ENCODE assay signal across 39 cellular contexts in the genomic region with DNA sequence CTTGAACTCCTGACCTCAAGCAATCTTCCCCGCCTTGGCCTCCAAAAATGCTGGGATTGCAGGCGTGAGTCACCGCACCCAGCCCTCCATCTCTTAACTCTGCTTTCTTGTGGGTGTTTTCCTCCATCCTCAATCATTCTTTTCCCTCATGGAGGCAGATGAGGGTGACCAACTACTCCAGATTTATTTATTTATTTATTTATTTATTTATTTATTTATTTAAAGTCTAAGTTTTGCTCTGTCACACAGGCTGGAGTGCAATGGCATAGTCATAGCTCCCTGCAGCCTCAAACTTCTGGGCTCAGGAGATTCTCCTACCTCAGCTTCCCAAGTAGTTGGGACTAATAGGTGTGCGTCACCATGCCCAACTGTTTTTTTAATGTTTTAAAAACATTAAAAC. TPM values are rescaled to one million over a fixed set of nuclear protein-coding genes. Genes with fewer than 3 reads are reported as not detected.
"Had no signal": no experiment of that assay in that cellular context is flagged by ENCODE, and none has a peak within 500 bp of the region (broad histone marks: within the 10 kb centered on the region; RNA-seq: fewer than 3 reads in every experiment).

No MANE protein-coding gene starts in this region.

- DNase-seq: Karpas-422, Kasumi-1, MG63, MM.1S, MV-4-11, NCI-H1048, NCI-H1092, NCI-H1092 treated with DMSO at 0.1 percent for 48 hours, NCI-H1105, NCI-H1105 treated with DMSO at 0.1 percent for 48 hours, NCI-H1417, NCI-H1417 treated with DMSO at 0.1 percent for 48 hours, NCI-H1436, NCI-H1436 treated with DMSO at 0.1 percent for 48 hours, NCI-H146, NCI-H1694, NCI-H1694 treated with DMSO at 0.1 percent for 48 hours, NCI-H187, NCI-H187 treated with DMSO at 0.1 percent for 48 hours, NCI-H1930, NCI-H2029, NCI-H2029 treated with DMSO at 0.1 percent for 48 hours, NCI-H2081, NCI-H2081 treated with DMSO at 0.1 percent for 48 hours, NCI-H2107, NCI-H2171, NCI-H2171 treated with DMSO at 0.1 percent for 48 hours, NCI-H2227 treated with DMSO at 0.1 percent for 48 hours, NCI-H226, NCI-H345, NCI-H446, NCI-H446 treated with DMSO at 0.1 percent for 48 hours, NCI-H510A, NCI-H510A treated with DMSO at 0.1 percent for 48 hours, NCI-H524, NCI-H524 treated with DMSO at 0.1 percent for 48 hours had no signal

- H3K4me3 ChIP-seq: MG63 had no signal

- H3K9me3 ChIP-seq: MG63 had no signal

- H3K27me3 ChIP-seq: MG63 had no signal

- H3K36me3 ChIP-seq: MG63 had no signal

RNA-seq across cellular contexts. Expression of gene VAV1, which starts 14.9 kb away (rescaled TPM):
- total RNA-seq: LHCN-M2, M059J, MCF 10A had no signal

RNA-seq across cellular contexts. Expression of gene SH2D3A, which starts 20.2 kb away (rescaled TPM):
- total RNA-seq: LHCN-M2, M059J had no signal
